Comparison of ENCODE assay signal across 8 cellular contexts in genomic region chr17:19270951-19271611, GRCh38. TPM values are rescaled to one million over a fixed set of nuclear protein-coding genes. Genes with fewer than 3 reads are reported as not detected.
DNase-seq lines count a peak whose midpoint lies in the region; ATAC-seq and TF ChIP-seq lines count a peak whose summit lies in the region.
"Had no signal": no experiment of that assay in that cellular context is flagged by ENCODE, and none has a peak within 500 bp of the region (broad histone marks: within the 10 kb centered on the region; RNA-seq: fewer than 3 reads in every experiment).

No MANE protein-coding gene starts in this region.

- H3K4me1 ChIP-seq in spleen, result peaks cover 9 to 40% (median 34%) of the 10 kb centered on the region in 6 donors

- H3K9me3 ChIP-seq in spleen, result no peaks in the 10 kb centered on the region

- intact Hi-C loops in spleen (cut with DNase I; ENCODE audit: low total_unique reads), result no loop called here

- DNase-seq in caudate nucleus (lab: John Stamatoyannopoulos, UW), result no peak
- DNase-seq in spleen, result peak; percentile 32
- no peak for DNase-seq in ecto neural progenitor cell (ENCODE audit: low spot score)
- no peak for DNase-seq in stimulated activated CD4-positive, alpha-beta T cell treated with anti-CD3 and anti-CD28 coated beads, Interleukin-15, amount 100 ng/mL, for 24 hours
- DNase-seq in SHP77 (lab: John Stamatoyannopoulos, UW), result no peak
- DNase-seq: KG1 had no signal

- no peak for TF ChIP-seq POLR2A in spleen (IDR thresholded peaks at IDR 0.05)

- H3K4me3 ChIP-seq in spleen, result no peak overlapping the region

- H3K36me3 ChIP-seq in spleen, result peaks cover 0 to 16% (median 0%) of the 10 kb centered on the region in 6 donors

- 72 to 78% (median 74%) methylated on average over 7 of the region's 7 CpGs for WGBS in spleen, 5 donors

- peak overlapping the region; percentile 86 for H3K27ac ChIP-seq in caudate nucleus (ENCODE audit: low read depth, low read length)
- H3K27ac ChIP-seq in spleen, result peak overlapping the region in 3 of 8 donors; percentile 19 to 34 (median 24)

- ATAC-seq in GM19395 (IDR thresholded peaks at IDR 0.05; ENCODE audit: unreplicated experiment) (peak; percentile 84), HG03025 (IDR thresholded peaks at IDR 0.05; ENCODE audit: low FRiP score, unreplicated experiment) (peak; percentile 55)

- H3K27me3 ChIP-seq in spleen (replicated peaks in 1 of 7), result no peaks in the 10 kb centered on the region

- TF ChIP-seq CTCF in spleen (IDR thresholded peaks at IDR 0.05 in 8 of 11, conservative IDR thresholded peaks at IDR 0.05 in 3 of 11), result no peak

RNA-seq across cellular contexts. Expression of gene EPN2, which starts 33.9 kb away (rescaled TPM):
- total RNA-seq in spleen, result 10 to 100 TPM; 21.8 to 59.6 (median 38.5) TPM
- 10 to 100 TPM in 1 of 3 donors, 1 to 10 TPM in 2; 5.4 to 20.0 (median 5.9) TPM for polyA plus RNA-seq in spleen
